26 cellular contexts compared by ENCODE assay signal in the genomic region with DNA sequence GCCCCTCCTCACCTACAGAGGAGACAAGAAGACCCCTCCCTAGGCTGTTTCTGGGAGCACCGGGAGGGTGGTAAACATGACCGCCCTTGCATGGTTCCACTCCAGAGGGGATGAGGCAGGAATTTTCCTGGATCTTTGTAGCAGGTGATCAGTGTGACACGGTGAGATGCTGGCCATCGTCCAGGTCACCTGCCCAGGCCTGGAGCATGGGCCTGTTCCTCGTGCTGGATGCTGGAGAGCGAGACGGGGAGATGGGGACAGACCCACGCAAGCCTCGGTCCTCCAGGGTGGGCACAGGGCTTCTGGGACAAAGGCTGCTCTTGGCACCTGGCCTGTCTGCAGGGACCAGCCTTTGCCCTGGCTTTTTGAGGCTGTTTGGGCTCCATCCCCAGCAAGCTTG. TPM values are rescaled to one million over a fixed set of nuclear protein-coding genes. Genes with fewer than 3 reads are reported as not detected.
"Had no signal": no experiment of that assay in that cellular context is flagged by ENCODE, and none has a peak within 500 bp of the region (broad histone marks: within the 10 kb centered on the region; RNA-seq: fewer than 3 reads in every experiment).

No MANE protein-coding gene starts in this region.

- H3K9me3 Mint-ChIP-seq: activated CD4-positive, alpha-beta T cell treated with anti-CD3 and anti-CD28 coated beads, Interleukin-2, amount 10 ng/mL, durations not matched to agents 24 days and 14 days; activated naive CD4-positive, alpha-beta T cell treated with anti-CD3 and anti-CD28 coated beads for 36 hours; activated T-cell treated with anti-CD3 and anti-CD28 coated beads, Interleukin-2, amount 50 U/mL, for 4 hours; T-helper 1 cell treated with Interleukin-12 subunit alpha and Interleukin-12 subunit beta and Interleukin-4 antibody, amounts not matched to agents 30 μg/mL and 1 μg/mL, for 36 hours; WTC11 had no signal

- H3K27ac Mint-ChIP-seq: activated CD4-positive, alpha-beta T cell treated with anti-CD3 and anti-CD28 coated beads, Interleukin-2, amount 10 ng/mL, durations not matched to agents 24 days and 14 days; activated CD8-positive, alpha-beta memory T cell treated with anti-CD3 and anti-CD28 coated beads, Interleukin-2, amount 10 ng/mL, durations not matched to agents 7 days and 5 days; activated naive CD4-positive, alpha-beta T cell treated with anti-CD3 and anti-CD28 coated beads for 36 hours; activated naive CD8-positive, alpha-beta T cell; T-helper 1 cell treated with Interleukin-12 subunit alpha and Interleukin-12 subunit beta and Interleukin-4 antibody, amounts not matched to agents 30 μg/mL and 1 μg/mL, for 36 hours; WTC11 had no signal

- H3K4me3 Mint-ChIP-seq: activated CD4-positive, alpha-beta T cell treated with anti-CD3 and anti-CD28 coated beads, Interleukin-2, amount 10 ng/mL, durations not matched to agents 24 days and 14 days; activated CD8-positive, alpha-beta memory T cell treated with anti-CD3 and anti-CD28 coated beads, Interleukin-2, amount 10 ng/mL, durations not matched to agents 7 days and 5 days; activated naive CD4-positive, alpha-beta T cell treated with anti-CD3 and anti-CD28 coated beads for 36 hours; activated naive CD8-positive, alpha-beta T cell; activated T-cell treated with anti-CD3 and anti-CD28 coated beads, Interleukin-2, amount 50 U/mL, for 4 hours; T-helper 1 cell treated with Interleukin-12 subunit alpha and Interleukin-12 subunit beta and Interleukin-4 antibody, amounts not matched to agents 30 μg/mL and 1 μg/mL, for 36 hours; WTC11 had no signal

- H3K36me3 Mint-ChIP-seq: activated CD8-positive, alpha-beta memory T cell treated with anti-CD3 and anti-CD28 coated beads, Interleukin-2, amount 10 ng/mL, durations not matched to agents 7 days and 5 days; activated naive CD8-positive, alpha-beta T cell; WTC11 had no signal

- H3K4me1 Mint-ChIP-seq: activated CD4-positive, alpha-beta T cell treated with anti-CD3 and anti-CD28 coated beads, Interleukin-2, amount 10 ng/mL, durations not matched to agents 24 days and 14 days; activated CD8-positive, alpha-beta memory T cell treated with anti-CD3 and anti-CD28 coated beads, Interleukin-2, amount 10 ng/mL, durations not matched to agents 7 days and 5 days had no signal

- H3K27me3 Mint-ChIP-seq: activated CD4-positive, alpha-beta T cell treated with anti-CD3 and anti-CD28 coated beads, Interleukin-2, amount 10 ng/mL, durations not matched to agents 24 days and 14 days; activated CD8-positive, alpha-beta memory T cell treated with anti-CD3 and anti-CD28 coated beads, Interleukin-2, amount 10 ng/mL, durations not matched to agents 7 days and 5 days; activated naive CD8-positive, alpha-beta T cell had no signal

- H3K27ac ChIP-seq: KMS-11 had no signal

- DNase-seq: activated CD4-positive, alpha-beta T cell treated with anti-CD3 and anti-CD28 coated beads for 1 hour; activated CD4-positive, alpha-beta T cell treated with anti-CD3 and anti-CD28 coated beads, Interleukin-2, amount 10 ng/mL, durations not matched to agents 24 days and 14 days; activated CD4-positive, alpha-beta T cell treated with anti-CD3 and anti-CD28 coated beads, Interleukin-2, amount 50 U/mL, for 48 hours; activated CD8-positive, alpha-beta memory T cell treated with anti-CD3 and anti-CD28 coated beads, Interleukin-2, amount 10 ng/mL, durations not matched to agents 7 days and 5 days; activated gamma-delta T cell; activated naive CD4-positive, alpha-beta T cell treated with anti-CD3 and anti-CD28 coated beads for 36 hours; activated T-cell treated with anti-CD3 and anti-CD28 coated beads, Interleukin-2, amount 50 U/mL, for 4 hours; cerebellar nuclear complex; NCI-H1092 treated with DMSO at 0.1 percent for 48 hours; NCI-H1436 treated with DMSO at 0.1 percent for 48 hours; NCI-H187; NCI-H2171; NCI-H2227 treated with DMSO at 0.1 percent for 48 hours; NCI-H446 treated with DMSO at 0.1 percent for 48 hours; NCI-H524 treated with DMSO at 0.1 percent for 48 hours; NCI-H748 treated with DMSO at 0.1 percent for 48 hours; OCI-M1; RPMI8226; SHP77 had no signal

- H3K9ac ChIP-seq: KMS-11 had no signal

- H3K4me2 ChIP-seq: KMS-11 had no signal

RNA-seq across cellular contexts. Expression of gene DMRTB1, which starts 46.2 kb away (rescaled TPM):
- total RNA-seq: activated CD4-positive, alpha-beta T cell treated with anti-CD3 and anti-CD28 coated beads, Interleukin-2, amount 10 ng/mL, durations not matched to agents 24 days and 14 days; activated CD8-positive, alpha-beta memory T cell treated with anti-CD3 and anti-CD28 coated beads, Interleukin-2, amount 10 ng/mL, durations not matched to agents 7 days and 5 days; activated naive CD4-positive, alpha-beta T cell treated with anti-CD3 and anti-CD28 coated beads for 36 hours; activated T-cell treated with anti-CD3 and anti-CD28 coated beads, Interleukin-2, amount 50 U/mL, for 4 hours; cardiac septum; MCF 10A; SK-MEL-5 had no signal
